In genomic region chr9:21334969-21335632, GRCh38 we compare ENCODE assay signal across 8 cellular contexts. TPM values are rescaled to one million over a fixed set of nuclear protein-coding genes. Genes with fewer than 3 reads are reported as not detected.
DNase-seq lines count a peak whose midpoint lies in the region; ATAC-seq and TF ChIP-seq lines count a peak whose summit lies in the region.

A gene with protein sequence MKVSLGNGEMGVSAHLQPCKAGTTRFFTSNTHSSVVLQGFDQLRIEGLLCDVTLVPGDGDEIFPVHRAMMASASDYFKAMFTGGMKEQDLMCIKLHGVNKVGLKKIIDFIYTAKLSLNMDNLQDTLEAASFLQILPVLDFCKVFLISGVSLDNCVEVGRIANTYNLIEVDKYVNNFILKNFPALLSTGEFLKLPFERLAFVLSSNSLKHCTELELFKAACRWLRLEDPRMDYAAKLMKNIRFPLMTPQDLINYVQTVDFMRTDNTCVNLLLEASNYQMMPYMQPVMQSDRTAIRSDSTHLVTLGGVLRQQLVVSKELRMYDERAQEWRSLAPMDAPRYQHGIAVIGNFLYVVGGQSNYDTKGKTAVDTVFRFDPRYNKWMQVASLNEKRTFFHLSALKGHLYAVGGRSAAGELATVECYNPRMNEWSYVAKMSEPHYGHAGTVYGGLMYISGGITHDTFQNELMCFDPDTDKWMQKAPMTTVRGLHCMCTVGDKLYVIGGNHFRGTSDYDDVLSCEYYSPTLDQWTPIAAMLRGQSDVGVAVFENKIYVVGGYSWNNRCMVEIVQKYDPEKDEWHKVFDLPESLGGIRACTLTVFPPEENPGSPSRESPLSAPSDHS (minus strand): TSS chr9:21335404. CDS start chr9:21334859, 545 bp downstream.

- H3K4me3 ChIP-seq in MG63, result peak within 1 kb of the TSS; percentile 98
- peak within 1 kb of the TSS; percentile 89 to 96 for H3K4me3 ChIP-seq in SK-N-SH (ENCODE audit: low read depth in 2 of 2, low read length in 1 of 2)
- peak within 1 kb of the TSS; percentile 50 for H3K4me3 ChIP-seq in cardiac muscle cell
- H3K4me3 ChIP-seq in parathyroid adenoma (ENCODE audit: low read depth, low read length), result peak within 1 kb of the TSS; percentile 71
- peak within 1 kb of the TSS; percentile 71 to 99 for H3K4me3 ChIP-seq in tibial artery

- TF ChIP-seq CTCF in H9 (conservative IDR thresholded peaks at IDR 0.05) (no peak), SK-N-SH (IDR thresholded peaks at IDR 0.05) (no peak), cardiac muscle cell (IDR thresholded peaks at IDR 0.05; ENCODE audit: low read depth, low read length) (no peak), parathyroid adenoma (IDR thresholded peaks at IDR 0.05) (no peak), tibial artery (IDR thresholded peaks at IDR 0.05) (no peak)

- no peak within 1 kb of the TSS for H3T11ph ChIP-seq in H9 (ENCODE audit: low read length)

- no peak within 1 kb of the TSS for H3K27ac ChIP-seq in H9 (ENCODE audit: insufficient read length, low read depth, low read length)
- peak within 1 kb of the TSS; percentile 83 to 90 for H3K27ac ChIP-seq in SK-N-SH (ENCODE audit: low read depth in 2 of 2, low read length in 1 of 2)
- H3K27ac ChIP-seq in cardiac muscle cell, result peak within 1 kb of the TSS; percentile 94
- H3K27ac ChIP-seq in parathyroid adenoma, result peak within 1 kb of the TSS; percentile 94
- peak within 1 kb of the TSS; percentile 89 to 99 for H3K27ac ChIP-seq in tibial artery

- no peak within 1 kb of the TSS for H2BK12ac ChIP-seq in H9 (ENCODE audit: insufficient read length, low read depth, low read length)

- no peak for TF ChIP-seq RAD21 in SK-N-SH (IDR thresholded peaks at IDR 0.05; ENCODE audit: low read length)

- no peak within 1 kb of the TSS for H2BK5ac ChIP-seq in H9 (ENCODE audit: insufficient read length, low read length)

- H3K36me3 ChIP-seq in MG63, result peaks cover 51% of the 10 kb centered on the region
- H3K36me3 ChIP-seq in SK-N-SH (replicated peaks in 1 of 2; ENCODE audit: control insufficient read depth in 1 of 2, insufficient read depth in 2 of 2, low read length in 1 of 2), result peaks cover 5 to 27% of the 10 kb centered on the region in 2 experiments
- H3K36me3 ChIP-seq in cardiac muscle cell, result peaks cover 2% of the 10 kb centered on the region
- H3K36me3 ChIP-seq in parathyroid adenoma (ENCODE audit: control insufficient read depth, insufficient read depth, low read length), result no peaks in the 10 kb centered on the region
- no peaks in the 10 kb centered on the region for H3K36me3 ChIP-seq in tibial artery

- H2BK120ac ChIP-seq in H9 (ENCODE audit: low read depth, low read length, poor library complexity, severe bottlenecking), result no peak within 1 kb of the TSS

- H3K9me3 ChIP-seq in H9 (ENCODE audit: control insufficient read depth, low read depth, low read length) (no peaks in the 10 kb centered on the region), MG63 (no peaks in the 10 kb centered on the region), SK-N-SH (no peaks in the 10 kb centered on the region), cardiac muscle cell (ENCODE audit: low read depth) (no peaks in the 10 kb centered on the region), parathyroid adenoma (ENCODE audit: control insufficient read depth, low read length) (no peaks in the 10 kb centered on the region), tibial artery (no peaks in the 10 kb centered on the region)

- peak; percentile 97 for ATAC-seq in activated naive CD8-positive, alpha-beta T cell treated with anti-CD3 and anti-CD28 coated beads, Interleukin-2, amount 10 ng/mL, durations not matched to agents 7 days and 5 days (ENCODE audit: low read depth)

- H3K27me3 ChIP-seq in H9 (ENCODE audit: insufficient read depth, low read length) (no peaks in the 10 kb centered on the region), MG63 (no peaks in the 10 kb centered on the region), SK-N-SH (ENCODE audit: insufficient read depth) (peaks cover 8% of the 10 kb centered on the region; the same call in 1 of the 2 replicates), cardiac muscle cell (no peaks in the 10 kb centered on the region), parathyroid adenoma (ENCODE audit: control insufficient read depth, insufficient read depth, low read length) (no peaks in the 10 kb centered on the region), tibial artery (no peaks in the 10 kb centered on the region)

- H2AK5ac ChIP-seq in H9 (ENCODE audit: insufficient read length, low read length), result no peak within 1 kb of the TSS

- peak within 1 kb of the TSS; percentile 73 for H4K5ac ChIP-seq in H9 (ENCODE audit: insufficient read length, low read depth, low read length)

- no peak within 1 kb of the TSS for H3K23ac ChIP-seq in H9 (ENCODE audit: insufficient read length, low read depth, low read length)

- H3K36me3 Mint-ChIP-seq in H9 (ENCODE audit: insufficient read depth in 1 of 3, low read depth in 3 of 3), result peaks cover 12 to 17% (median 16%) of the 10 kb centered on the region in 3 experiments; a peak in 6 of 7 replicates
- H3K36me3 Mint-ChIP-seq in activated naive CD8-positive, alpha-beta T cell treated with anti-CD3 and anti-CD28 coated beads, Interleukin-2, amount 10 ng/mL, durations not matched to agents 7 days and 5 days, result peaks cover 22% of the 10 kb centered on the region

- no peaks in the 10 kb centered on the region for H3K9me2 ChIP-seq in SK-N-SH

- H4K20me1 ChIP-seq in H9 (ENCODE audit: control insufficient read depth, insufficient read depth, insufficient read length) (no peaks in the 10 kb centered on the region), SK-N-SH (ENCODE audit: insufficient read depth) (peaks cover 40% of the 10 kb centered on the region)

- peaks cover 14% of the 10 kb centered on the region for H3K27me3 Mint-ChIP-seq in H9 (ENCODE audit: low read depth)
- peaks cover 8% of the 10 kb centered on the region for H3K27me3 Mint-ChIP-seq in activated naive CD8-positive, alpha-beta T cell treated with anti-CD3 and anti-CD28 coated beads, Interleukin-2, amount 10 ng/mL, durations not matched to agents 7 days and 5 days

- H3K4me1 ChIP-seq in H9 (ENCODE audit: insufficient read depth, low read length) (peaks cover 4% of the 10 kb centered on the region; the same call in 1 of the 2 replicates), SK-N-SH (ENCODE audit: control insufficient read depth in 1 of 2, insufficient read depth in 2 of 2, low read depth in 1 of 2, low read length in 1 of 2) (peaks cover 7 to 28% of the 10 kb centered on the region in 2 experiments; a peak in 3 of 4 replicates), cardiac muscle cell (ENCODE audit: low read depth) (peaks cover 27% of the 10 kb centered on the region), parathyroid adenoma (no peaks in the 10 kb centered on the region), tibial artery (peaks cover 0 to 47% (median 31%) of the 10 kb centered on the region in 4 donors)

- no peaks in the 10 kb centered on the region for H3K23me2 ChIP-seq in H9 (ENCODE audit: insufficient read length, low read depth, low read length, poor library complexity, severe bottlenecking)

- H3K4me1 Mint-ChIP-seq in H9, result peaks cover 29 to 30% of the 10 kb centered on the region in 2 experiments
- H3K4me1 Mint-ChIP-seq in activated naive CD8-positive, alpha-beta T cell treated with anti-CD3 and anti-CD28 coated beads, Interleukin-2, amount 10 ng/mL, durations not matched to agents 7 days and 5 days, result peaks cover 35% of the 10 kb centered on the region

- H3K56ac ChIP-seq in H9 (ENCODE audit: insufficient read length, low read depth, low read length), result no peak within 1 kb of the TSS

- peak within 1 kb of the TSS; percentile 89 for H3K18ac ChIP-seq in H9 (ENCODE audit: insufficient read length, low read depth, low read length)

- no peak within 1 kb of the TSS for H4K91ac ChIP-seq in H9 (ENCODE audit: insufficient read length, low read depth, low read length)

- WGBS in H9 (ENCODE audit: extremely low coverage, insufficient read length, low lambda C conversion rate), result no CpG with 5 or more reads among the region's 46 CpGs
- under 1% methylated on average over 18 of the region's 46 CpGs for WGBS in SK-N-SH (ENCODE audit: low lambda C conversion rate)

- intact Hi-C loops in tibial artery (cut with DNase I; ENCODE audit: low total_unique reads), result loop anchor here (10.0 kb wide), 1 partner anchor 670 kb away; the partner anchor contains the start of gene CDKN2B

- H3K4me3 Mint-ChIP-seq in H9, result peak within 1 kb of the TSS; percentile 88 to 89
- H3K4me3 Mint-ChIP-seq in activated naive CD8-positive, alpha-beta T cell treated with anti-CD3 and anti-CD28 coated beads, Interleukin-2, amount 10 ng/mL, durations not matched to agents 7 days and 5 days, result peak within 1 kb of the TSS; percentile 88

- peak in 1 of 2 experiments; percentile 24; a peak in 1 of 4 replicates for TF ChIP-seq EP300 in SK-N-SH (IDR thresholded peaks at IDR 0.05; ENCODE audit: borderline replicate concordance in 1 of 2, low read depth in 1 of 2, low read length in 1 of 2)

- H2AFZ ChIP-seq in H9 (ENCODE audit: low read length) (peak within 1 kb of the TSS; percentile 98), SK-N-SH (ENCODE audit: low read depth) (peak within 1 kb of the TSS; percentile 95), parathyroid adenoma (peak within 1 kb of the TSS; percentile 98)

- H3K9me3 Mint-ChIP-seq in H9, result no peaks in the 10 kb centered on the region; a peak in 1 of 5 replicates
- H3K9me3 Mint-ChIP-seq in activated naive CD8-positive, alpha-beta T cell treated with anti-CD3 and anti-CD28 coated beads, Interleukin-2, amount 10 ng/mL, durations not matched to agents 7 days and 5 days, result peaks cover 2% of the 10 kb centered on the region

- no peaks in the 10 kb centered on the region for H3K79me1 ChIP-seq in H9 (ENCODE audit: insufficient read depth, low read depth, low read length, poor library complexity, severe bottlenecking)

- H3K9ac ChIP-seq in H9 (ENCODE audit: extremely low read depth, insufficient read length, low read length) (peak within 1 kb of the TSS; percentile 98), SK-N-SH (peak within 1 kb of the TSS; percentile 99), parathyroid adenoma (peak within 1 kb of the TSS; percentile 91)

- H3F3A ChIP-seq in SK-N-SH (replicated peaks; ENCODE audit: insufficient read depth), result no peaks in the 10 kb centered on the region

- no peak within 1 kb of the TSS for H2BK15ac ChIP-seq in H9 (ENCODE audit: low read depth, low read length)

- DNase-seq in G401 (ENCODE audit: low spot score) (peak; percentile 93), H9 (peak; percentile 91), MG63 (peak; percentile 100), SK-N-SH (peak; percentile 97), cardiac muscle cell (ENCODE audit: low read depth in 1 of 2, low spot score in 1 of 2) (peak; percentile 93 to 95), tibial artery (peak; percentile 90 to 96)
- peak; percentile 85 for DNase-seq in activated naive CD8-positive, alpha-beta T cell treated with anti-CD3 and anti-CD28 coated beads, Interleukin-2, amount 10 ng/mL, durations not matched to agents 7 days and 5 days

- CTCF ChIA-PET in SK-N-SH (lab: Yijun Ruan, JAX), result interaction anchor here (0.7 to 8.2 kb wide), 8 partner anchors 9 to 99 kb away, joined by 3 to 143 read pairs (median 8); no protein-coding TSS in a partner anchor

- H3K14ac ChIP-seq in H9 (ENCODE audit: insufficient read depth, low read length), result peak within 1 kb of the TSS; percentile 96

- H4K8ac ChIP-seq in H9 (replicated peaks; ENCODE audit: insufficient read length, low read depth, low read length), result no peak within 1 kb of the TSS

- H3K4ac ChIP-seq in H9 (ENCODE audit: low read depth, low read length), result no peak within 1 kb of the TSS

- H3K79me2 ChIP-seq in H9 (ENCODE audit: insufficient read depth, low read length) (peaks cover 26% of the 10 kb centered on the region; the same call in 1 of the 2 replicates), SK-N-SH (ENCODE audit: insufficient read depth) (peaks cover 51% of the 10 kb centered on the region), parathyroid adenoma (peaks cover 15% of the 10 kb centered on the region)

- peak within 1 kb of the TSS; percentile 66 for H3K4me2 ChIP-seq in H9 (ENCODE audit: insufficient read depth, insufficient read length, low read length)
- peak within 1 kb of the TSS; percentile 82 for H3K4me2 ChIP-seq in SK-N-SH
- H3K4me2 ChIP-seq in parathyroid adenoma (ENCODE audit: low read length), result peak within 1 kb of the TSS; percentile 89

- in situ Hi-C loops in G401 (cut with HindIII; ENCODE audit: low sequenced_read_pairs), result no loop called here

- H3K27ac Mint-ChIP-seq in H9, result peak within 1 kb of the TSS in 2 of 3 experiments; percentile 94 to 97; a peak in 5 of 7 replicates
- peak within 1 kb of the TSS; percentile 89 for H3K27ac Mint-ChIP-seq in activated naive CD8-positive, alpha-beta T cell treated with anti-CD3 and anti-CD28 coated beads, Interleukin-2, amount 10 ng/mL, durations not matched to agents 7 days and 5 days

- POLR2A ChIA-PET in SK-N-SH (lab: Yijun Ruan, JAX), result interaction anchor here (0.7 to 0.9 kb wide), 2 partner anchors 225 to 467 kb away, joined by 3 read pairs; no protein-coding TSS in a partner anchor
- POLR2A ChIA-PET in activated naive CD8-positive, alpha-beta T cell treated with anti-CD3 and anti-CD28 coated beads, Interleukin-2, amount 10 ng/mL, durations not matched to agents 7 days and 5 days (lab: Charles Lee), result interaction anchor here (0.6 to 2.2 kb wide), 9 partner anchors 9 to 61 kb away, joined by 3 to 8 read pairs (median 4); no protein-coding TSS in a partner anchor

- no peak within 1 kb of the TSS for H2BK20ac ChIP-seq in H9 (ENCODE audit: low read depth, low read length, poor library complexity, severe bottlenecking)

RNA-seq across cellular contexts. Expression of the gene that starts here (rescaled TPM):
- total RNA-seq in G401 (2014; rRNA removed; shearing (Covaris generic)), result 5.0 and 6.7 TPM in 2 replicates
- 17.4 and 18.2 TPM in 2 replicates for total RNA-seq in H9 (2021)
- 46.6 and 58.6 TPM in 2 replicates for total RNA-seq in MG63 (2014; rRNA removed; shearing (Covaris generic); ENCODE audit: low replicate concordance)
- polyA plus RNA-seq in SK-N-SH (2012; rRNA removed), result 6.8 and 8.8 TPM in 2 replicates
- polyA plus RNA-seq in SK-N-SH (2012; cell fraction: cytosol; rRNA removed), result 10.5 and 10.7 TPM in 2 replicates
- 4.6 and 8.5 TPM in 2 replicates for polyA plus RNA-seq in SK-N-SH (2012; cell fraction: nucleus; rRNA removed)
- 10 to 100 TPM; 27.9 to 29.4 TPM for total RNA-seq in activated naive CD8-positive, alpha-beta T cell treated with anti-CD3 and anti-CD28 coated beads, Interleukin-2, amount 10 ng/mL, durations not matched to agents 7 days and 5 days
- total RNA-seq in cardiac muscle cell, result 22.6 and 23.1 TPM in 2 replicates
- 15.8 and 26.3 TPM in 2 replicates for polyA plus RNA-seq in cardiac muscle cell
